Comparison of ENCODE assay signal across 16 cellular contexts in genomic region chr21:38814126-38815059, GRCh38. TPM values are rescaled to one million over a fixed set of nuclear protein-coding genes. Genes with fewer than 3 reads are reported as not detected.
DNase-seq lines count a peak whose midpoint lies in the region; ATAC-seq and TF ChIP-seq lines count a peak whose summit lies in the region.
"Had no signal": no experiment of that assay in that cellular context is flagged by ENCODE, and none has a peak within 500 bp of the region (broad histone marks: within the 10 kb centered on the region; RNA-seq: fewer than 3 reads in every experiment).

No MANE protein-coding gene starts in this region.

- H3K4me1 ChIP-seq in gastrocnemius medialis: peaks cover 0 to 26% of the 10 kb centered on the region in 2 donors

- DNase-seq in ELF-1 (ENCODE audit: low read depth, low spot score): peak; percentile 81
- no peak for DNase-seq in SK-N-MC (ENCODE audit: low read depth, low spot score)
- DNase-seq in iPS-NIHi7 (ENCODE audit: extremely low spot score): peak; percentile 52
- DNase-seq in gastrocnemius medialis: no peak
- DNase-seq in sciatic nerve (ENCODE audit: low spot score): no peak
- DNase-seq in naive thymus-derived CD8-positive, alpha-beta T cell: no peak
- no peak for DNase-seq in mesothelial cell of epicardium (ENCODE audit: low spot score in 2 of 2, unreplicated experiment in 2 of 2)
- DNase-seq: activated naive CD4-positive, alpha-beta T cell treated with anti-CD3 and anti-CD28 coated beads, Interleukin-2, amount 50 U/mL, for 16 hours; central memory CD4-positive, alpha-beta T cell; heart right ventricle; NCI-H2107; occipital lobe; stimulated activated CD4-positive, alpha-beta T cell treated with anti-CD3 and anti-CD28 coated beads, Interleukin-15, amount 100 ng/mL, for 24 hours had no signal

- no peaks in the 10 kb centered on the region for H3K27me3 ChIP-seq in gastrocnemius medialis
- H3K27me3 ChIP-seq: heart right ventricle had no signal

- no peak overlapping the region for H3K9ac ChIP-seq in SK-N-MC (ENCODE audit: insufficient read length)

- H3K4me3 Mint-ChIP-seq in naive thymus-derived CD8-positive, alpha-beta T cell: no peak overlapping the region
- no peak overlapping the region for H3K4me3 Mint-ChIP-seq in mesothelial cell of epicardium
- H3K4me3 Mint-ChIP-seq: B cell had no signal

- peaks cover 1 to 8% (median 2%) of the 10 kb centered on the region in 4 donors for H3K4me1 Mint-ChIP-seq in naive thymus-derived CD8-positive, alpha-beta T cell
- peaks cover 16% of the 10 kb centered on the region for H3K4me1 Mint-ChIP-seq in mesothelial cell of epicardium

- TF ChIP-seq CTCF in gastrocnemius medialis (IDR thresholded peaks at IDR 0.05 in 4 of 5, conservative IDR thresholded peaks at IDR 0.05 in 1 of 5) (no peak), mesothelial cell of epicardium (IDR thresholded peaks at IDR 0.05; ENCODE audit: unreplicated experiment) (no peak)

- TF ChIP-seq POLR2A in gastrocnemius medialis (IDR thresholded peaks at IDR 0.05): no peak

- POLR2A ChIA-PET in naive thymus-derived CD8-positive, alpha-beta T cell (lab: Charles Lee): no interaction called here

- H3K27me3 Mint-ChIP-seq in naive thymus-derived CD8-positive, alpha-beta T cell: no peaks in the 10 kb centered on the region
- H3K27me3 Mint-ChIP-seq in mesothelial cell of epicardium (ENCODE audit: low read depth): no peaks in the 10 kb centered on the region
- H3K27me3 Mint-ChIP-seq: B cell had no signal

- in situ Hi-C loops in gastrocnemius medialis (cut with MboI; ENCODE audit: low sequenced_read_pairs in 4 of 4): loop anchor here in 1 of 4 donors (25.0 kb wide), 1 partner anchor 173 kb away; no protein-coding TSS in a partner anchor

- no peak overlapping the region for H3K4me3 ChIP-seq in SK-N-MC
- H3K4me3 ChIP-seq in gastrocnemius medialis: no peak overlapping the region
- H3K4me3 ChIP-seq: lung had no signal

- H3K9me3 ChIP-seq in SK-N-MC (ENCODE audit: low read depth, low read length) (no peaks in the 10 kb centered on the region), gastrocnemius medialis (no peaks in the 10 kb centered on the region)
- H3K9me3 ChIP-seq: heart right ventricle had no signal

- peaks cover 92% of the 10 kb centered on the region for H3K36me3 ChIP-seq in SK-N-MC (ENCODE audit: insufficient read depth, low read length)
- peaks cover 27 to 97% of the 10 kb centered on the region in 2 donors for H3K36me3 ChIP-seq in gastrocnemius medialis

- H3K27ac ChIP-seq in SK-N-MC (peak overlapping the region; percentile 75), gastrocnemius medialis (peak overlapping the region; percentile 29 to 92 (median 38))

- intact Hi-C loops in gastrocnemius medialis (cut with DNase I; ENCODE audit: low total_unique reads) (no loop called here), sciatic nerve (cut with DNase I) (no loop called here)

- H3K9me3 Mint-ChIP-seq in naive thymus-derived CD8-positive, alpha-beta T cell: peaks cover 0 to 4% (median 0%) of the 10 kb centered on the region in 9 donors
- H3K9me3 Mint-ChIP-seq in mesothelial cell of epicardium: peaks cover 4% of the 10 kb centered on the region

- peak overlapping the region in 1 of 10 donors; percentile 39 for H3K27ac Mint-ChIP-seq in naive thymus-derived CD8-positive, alpha-beta T cell
- H3K27ac Mint-ChIP-seq in mesothelial cell of epicardium: no peak overlapping the region
- H3K27ac Mint-ChIP-seq: B cell had no signal

- peaks cover 22 to 87% (median 58%) of the 10 kb centered on the region in 3 donors for H3K36me3 Mint-ChIP-seq in naive thymus-derived CD8-positive, alpha-beta T cell
- peaks cover 61% of the 10 kb centered on the region for H3K36me3 Mint-ChIP-seq in mesothelial cell of epicardium

- no peak for ATAC-seq in gastrocnemius medialis
- ATAC-seq in sciatic nerve: no peak
- no peak for ATAC-seq in naive thymus-derived CD8-positive, alpha-beta T cell
- no peak for ATAC-seq in HG03520 (IDR thresholded peaks at IDR 0.05; ENCODE audit: unreplicated experiment)

RNA-seq across cellular contexts. Expression of gene ETS2, which starts 8.7 kb away (rescaled TPM):
- total RNA-seq in gastrocnemius medialis (100 to 1,000 TPM in 1 of 4 donors, 10 to 100 TPM in 3; 51.5 to 136 (median 59.3) TPM), sciatic nerve (139 TPM), mesothelial cell of epicardium (29.6 to 32.5 TPM (median 30.5 TPM) in 3 replicates)
- 10 to 100 TPM; 11.5 to 14.8 TPM for total RNA-seq in naive thymus-derived CD8-positive, alpha-beta T cell
- polyA plus RNA-seq in naive thymus-derived CD8-positive, alpha-beta T cell: 1 to 10 TPM; 4.7 to 6.6 (median 5.8) TPM

Comparison
In these comparisons a context has a peak if more than half of its experiments do, and no peak if none do; other contexts are left out.
1. DNase-seq: peak in ELF-1 (single experiment) and iPS-NIHi7 (single experiment); none in SK-N-MC (single experiment), gastrocnemius medialis (0 of 2), sciatic nerve (single experiment), naive thymus-derived CD8-positive, alpha-beta T cell (0 of 10) and mesothelial cell of epicardium (0 of 2).